8 cellular contexts compared by ENCODE assay signal in genomic region chr5:87081511-87082372, GRCh38.
DNase-seq lines count a peak whose midpoint lies in the region; ATAC-seq and TF ChIP-seq lines count a peak whose summit lies in the region.

No MANE protein-coding gene starts in this region.

- no peaks in the 10 kb centered on the region for H3K9me3 ChIP-seq in smooth muscle cell (replicated peaks; ENCODE audit: low read depth)

- no peaks in the 10 kb centered on the region for H4K20me1 ChIP-seq in smooth muscle cell (ENCODE audit: low read depth)

- peak overlapping the region; percentile 8 for H3K9ac ChIP-seq in smooth muscle cell (ENCODE audit: low read depth)

- H3K79me2 ChIP-seq in smooth muscle cell (ENCODE audit: low read depth): no peaks in the 10 kb centered on the region

- no peaks in the 10 kb centered on the region for H3K4me1 ChIP-seq in smooth muscle cell (ENCODE audit: low read depth)

- H3K27me3 ChIP-seq in smooth muscle cell (ENCODE audit: low read depth): no peaks in the 10 kb centered on the region

- H3K4me3 ChIP-seq in smooth muscle cell: no peak overlapping the region

- H3K27ac ChIP-seq in smooth muscle cell (ENCODE audit: low read depth): peak overlapping the region; percentile 41

- TF ChIP-seq CTCF in smooth muscle cell (IDR thresholded peaks at IDR 0.05; ENCODE audit: borderline replicate concordance, insufficient read depth, poor library complexity, severe bottlenecking): no peak

- H3K36me3 ChIP-seq in smooth muscle cell (ENCODE audit: low read depth): no peaks in the 10 kb centered on the region

- 48% methylated on average over 4 of the region's 4 CpGs for WGBS in smooth muscle cell (ENCODE audit: low lambda C conversion rate)

- DNase-seq in KG1 (lab: John Stamatoyannopoulos, UW) (peak; percentile 22), smooth muscle cell (lab: John Stamatoyannopoulos, UW; ENCODE audit: unreplicated experiment) (no peak), NCI-H1436 treated with DMSO at 0.1 percent for 48 hours (lab: John Stamatoyannopoulos, UW) (no peak), dedifferentiated amniotic fluid mesenchymal stem cell (ENCODE audit: extremely low spot score) (no peak)
- peak; percentile 68 for DNase-seq in activated effector memory CD4-positive, alpha-beta T cell treated with anti-CD3 and anti-CD28 coated beads, Interleukin-2, amount 50 U/mL, for 16 hours
- no peak for DNase-seq in activated CD4-positive, CD25-positive, alpha-beta regulatory T cell (lab: John Stamatoyannopoulos, UW)

- ATAC-seq in GM18517 (IDR thresholded peaks at IDR 0.05; ENCODE audit: unreplicated experiment): peak; percentile 94
- peak; percentile 91 for ATAC-seq in GM21619 (IDR thresholded peaks at IDR 0.05; ENCODE audit: unreplicated experiment)

- H3F3A ChIP-seq in smooth muscle cell (ENCODE audit: low read depth): no peaks in the 10 kb centered on the region

- H2AFZ ChIP-seq in smooth muscle cell (ENCODE audit: low read depth): peak overlapping the region; percentile 67

- peak overlapping the region; percentile 80 for H3K4me2 ChIP-seq in smooth muscle cell

Comparison
In these comparisons a context has a peak if more than half of its experiments do, and no peak if none do; other contexts are left out.
1. DNase-seq: peak in KG1 (single experiment) and activated effector memory CD4-positive, alpha-beta T cell treated with anti-CD3 and anti-CD28 coated beads, Interleukin-2, amount 50 U/mL, for 16 hours (single experiment); none in smooth muscle cell (single experiment), activated CD4-positive, CD25-positive, alpha-beta regulatory T cell (0 of 4), NCI-H1436 treated with DMSO at 0.1 percent for 48 hours (single experiment) and dedifferentiated amniotic fluid mesenchymal stem cell (single experiment).